11 cellular contexts compared by ENCODE assay signal in genomic region chr7:130904792-130905191, GRCh38.
A peak's percentile ranks its signal among the peaks of the same experiment; 100 is the strongest.
DNase-seq lines count a peak whose midpoint lies in the region; ATAC-seq and TF ChIP-seq lines count a peak whose summit lies in the region.
"Had no signal": no experiment of that assay in that cellular context is flagged by ENCODE, and none has a peak within 500 bp of the region (broad histone marks: within the 10 kb centered on the region; RNA-seq: fewer than 3 reads in every experiment).

No MANE protein-coding gene starts in this region.

- peaks cover 96% of the 10 kb centered on the region for H3K36me3 Mint-ChIP-seq in MCF 10A (ENCODE audit: insufficient read depth, unreplicated experiment)
- H3K36me3 Mint-ChIP-seq: mesothelial cell of epicardium had no signal

- H3K14ac ChIP-seq in IMR-90 (replicated peaks; ENCODE audit: low read depth, low read length): peak overlapping the region; percentile 83

- H3K27ac ChIP-seq in ACC112 (ENCODE audit: low read depth, low read length): peak overlapping the region; percentile 100
- peak overlapping the region; percentile 98 for H3K27ac ChIP-seq in IMR-90 (ENCODE audit: insufficient read depth, low read length)
- H3K27ac ChIP-seq in mesodermal cell (ENCODE audit: low read depth, low read length, severe bottlenecking): peak overlapping the region; percentile 92

- intact Hi-C loops in IMR-90 (cut with micrococcal nuclease) (no loop called here), MCF 10A (cut with micrococcal nuclease) (loop anchor here (1.0 to 2.0 kb wide), 2 partner anchors 9 to 56 kb away; no protein-coding TSS in a partner anchor)

- peak overlapping the region; percentile 66 for H3K9ac ChIP-seq in IMR-90 (ENCODE audit: low read depth, low read length)

- H3K4me2 ChIP-seq in IMR-90 (ENCODE audit: low read depth, low read length): peak overlapping the region; percentile 89

- H4K91ac ChIP-seq in IMR-90 (ENCODE audit: insufficient read depth, low read depth, low read length): peak overlapping the region; percentile 71; the same call in 1 of the 2 replicates

- peak overlapping the region; percentile 58 for H2AK9ac ChIP-seq in IMR-90 (replicated peaks; ENCODE audit: low read depth, low read length, poor library complexity)

- H3K27ac Mint-ChIP-seq in MCF 10A (ENCODE audit: low read depth, unreplicated experiment): peak overlapping the region; percentile 97

- TF ChIP-seq CTCF in IMR-90 (conservative IDR thresholded peaks at IDR 0.05; ENCODE audit: low read depth, low read length) (no peak), MCF 10A (IDR thresholded peaks at IDR 0.05; ENCODE audit: unreplicated experiment) (no peak)

- peak overlapping the region; percentile 63; the same call in 1 of the 2 replicates for H2AK5ac ChIP-seq in IMR-90 (ENCODE audit: low read depth, low read length)

- 80% methylated on average over 3 of the region's 5 CpGs; no CpG with 5 or more reads in 1 of the 2 experiments for WGBS in IMR-90 (ENCODE audit: extremely low coverage in 2 of 2, insufficient read length in 1 of 2), 2 experiments
- WGBS in mesodermal cell (ENCODE audit: insufficient coverage in 2 of 2), 2 experiments: 68% methylated on average over 4 of the region's 5 CpGs; no CpG with 5 or more reads in 1 of the 2 experiments

- H2BK120ac ChIP-seq in IMR-90 (ENCODE audit: low read depth, low read length): peak overlapping the region; percentile 74

- H3K18ac ChIP-seq in IMR-90 (ENCODE audit: low read depth, low read length): peak overlapping the region; percentile 90

- in situ Hi-C loops in IMR-90 (cut with MboI; ENCODE audit: low sequenced_read_pairs): no loop called here

- H4K20me1 ChIP-seq in IMR-90 (ENCODE audit: insufficient read depth, low read length): peaks cover 93% of the 10 kb centered on the region

- H3K36me3 ChIP-seq in ACC112 (ENCODE audit: insufficient read depth, low read length) (peaks cover 25% of the 10 kb centered on the region), IMR-90 (ENCODE audit: control insufficient read depth, insufficient read depth, low read length) (peaks cover 49% of the 10 kb centered on the region), mesodermal cell (ENCODE audit: control insufficient read depth, insufficient read depth, low read length) (peaks cover 69% of the 10 kb centered on the region)

- H2AFZ ChIP-seq in ACC112 (ENCODE audit: low read length, unreplicated experiment) (no peak overlapping the region), IMR-90 (replicated peaks; ENCODE audit: low read length, poor library complexity) (no peak overlapping the region)

- peak overlapping the region; percentile 92 for H3K23ac ChIP-seq in IMR-90 (ENCODE audit: low read depth, low read length)

- DNase-seq in IMR-90: peak; percentile 30
- DNase-seq in MCF 10A (ENCODE audit: unreplicated experiment): no peak
- DNase-seq in stimulated activated CD4-positive, alpha-beta T cell treated with anti-CD3 and anti-CD28 coated beads, Interleukin-15, amount 100 ng/mL, for 24 hours: no peak
- no peak for DNase-seq in NCI-H510A (lab: John Stamatoyannopoulos, UW)
- DNase-seq: activated CD4-positive, alpha-beta T cell treated with anti-CD3 and anti-CD28 coated beads, Interleukin-2, amount 50 U/mL, for 1 hour; KBM-7 had no signal

- peak overlapping the region; percentile 59 for H3K4me3 Mint-ChIP-seq in MCF 10A (ENCODE audit: unreplicated experiment)
- H3K4me3 Mint-ChIP-seq: mesothelial cell of epicardium had no signal

- no peaks in the 10 kb centered on the region for H3K9me3 Mint-ChIP-seq in MCF 10A (ENCODE audit: unreplicated experiment)

- H3K9me3 ChIP-seq in IMR-90 (ENCODE audit: control insufficient read depth, insufficient read depth, low read length) (no peaks in the 10 kb centered on the region), mesodermal cell (ENCODE audit: control insufficient read depth, low read length) (no peaks in the 10 kb centered on the region)

- H2BK15ac ChIP-seq in IMR-90 (ENCODE audit: low read depth, low read length): peak overlapping the region; percentile 54; the same call in 1 of the 3 replicates

- BruUV-seq in IMR-90 (replicated peaks; lab: Mats Ljungman, UMichigan) (TSS peak; percentile 86), MCF 10A (replicated peaks; lab: Mats Ljungman, UMichigan) (TSS peak; percentile 91)

- peaks cover 22% of the 10 kb centered on the region for H3K9me1 ChIP-seq in IMR-90 (ENCODE audit: insufficient read depth, low read length)

- H3K79me2 ChIP-seq in ACC112 (ENCODE audit: control insufficient read depth, insufficient read depth, low read length, unreplicated experiment): peaks cover 93% of the 10 kb centered on the region

- no peaks in the 10 kb centered on the region for H3K27me3 Mint-ChIP-seq in MCF 10A (ENCODE audit: insufficient read depth, unreplicated experiment)

- peaks cover 66% of the 10 kb centered on the region for H3K4me1 Mint-ChIP-seq in MCF 10A (ENCODE audit: insufficient read depth, unreplicated experiment)

- ATAC-seq in IMR-90 (ENCODE audit: low read depth): no peak
- ATAC-seq in HG03175 (IDR thresholded peaks at IDR 0.05; ENCODE audit: unreplicated experiment): no peak
- no peak for ATAC-seq in GM21390 (IDR thresholded peaks at IDR 0.05; ENCODE audit: unreplicated experiment)

- H3K79me1 ChIP-seq in IMR-90 (ENCODE audit: low read depth in 1 of 2, low read length in 2 of 2): peaks cover 0 to 16% of the 10 kb centered on the region in 2 experiments; a peak in 2 of 4 replicates

- dilution Hi-C loops in IMR-90 (cut with HindIII; ENCODE audit: low sequenced_read_pairs, unreplicated experiment): no loop called here

- no peak for TF ChIP-seq POLR2A in IMR-90 (IDR thresholded peaks at IDR 0.05; ENCODE audit: low read depth, low read length)

- H3K27me3 ChIP-seq in ACC112 (ENCODE audit: insufficient read depth, low read length): no peaks in the 10 kb centered on the region
- no peaks in the 10 kb centered on the region for H3K27me3 ChIP-seq in IMR-90 (ENCODE audit: control insufficient read depth, insufficient read depth, low read length)

- H2BK5ac ChIP-seq in IMR-90 (ENCODE audit: low read depth, low read length, poor library complexity, severe bottlenecking): peak overlapping the region; percentile 96

- peak overlapping the region; percentile 78 for H4K5ac ChIP-seq in IMR-90 (ENCODE audit: low read depth, low read length)

- H3K4ac ChIP-seq in IMR-90 (ENCODE audit: low read depth, low read length): peak overlapping the region; percentile 78

- TF ChIP-seq RAD21 in IMR-90 (IDR thresholded peaks at IDR 0.05; ENCODE audit: low read length): no peak

- CTCF ChIA-PET in IMR-90 (lab: Yijun Ruan, JAX): interaction anchor here (1.3 kb wide), 1 partner anchor 164 kb away, joined by 3 read pairs; no protein-coding TSS in a partner anchor
- CTCF ChIA-PET in MCF 10A (lab: Yijun Ruan, JAX): interaction anchor here (0.6 to 3.1 kb wide), 15 partner anchors 9 to 604 kb away, joined by 3 to 34 read pairs (median 5); no protein-coding TSS in a partner anchor

- peak overlapping the region; percentile 82 for H3K56ac ChIP-seq in IMR-90 (ENCODE audit: extremely low read depth, insufficient read depth, low read length)

- peak overlapping the region; percentile 60 for H3K4me3 ChIP-seq in ACC112 (ENCODE audit: low read depth, low read length)
- H3K4me3 ChIP-seq in IMR-90 (ENCODE audit: insufficient read depth, low read depth, low read length): no peak overlapping the region; the same call in 1 of the 2 replicates
- H3K4me3 ChIP-seq in mesodermal cell (ENCODE audit: extremely low read depth, insufficient read depth, low read length, poor library complexity, severe bottlenecking): no peak overlapping the region

- H2BK20ac ChIP-seq in IMR-90 (ENCODE audit: low read depth, low read length): peak overlapping the region; percentile 73; the same call in 1 of the 2 replicates

- H3K4me1 ChIP-seq in ACC112 (ENCODE audit: control insufficient read depth, insufficient read depth, low read length, unreplicated experiment): peaks cover 78% of the 10 kb centered on the region
- peaks cover 44% of the 10 kb centered on the region for H3K4me1 ChIP-seq in IMR-90 (ENCODE audit: control insufficient read depth, insufficient read depth, low read length)
- peaks cover 53% of the 10 kb centered on the region for H3K4me1 ChIP-seq in mesodermal cell (ENCODE audit: control insufficient read depth, insufficient read depth, low read length, poor library complexity, severe bottlenecking)

- POLR2A ChIA-PET in IMR-90 (lab: Charles Lee; ENCODE audit: unreplicated experiment): interaction anchor here (0.6 to 2.6 kb wide), 6 partner anchors 8 to 59 kb away, joined by 3 to 10 read pairs (median 5); no protein-coding TSS in a partner anchor
- POLR2A ChIA-PET in MCF 10A (lab: Yijun Ruan, JAX): interaction anchor here (0.6 to 14.0 kb wide), 33 partner anchors 8 to 833 kb away, joined by 3 to 263 read pairs (median 7); partner anchors contain the start of genes MKLN1 and TMEM209

- H4K8ac ChIP-seq in IMR-90 (ENCODE audit: low read depth in 2 of 2, low read length in 2 of 2): peak overlapping the region; percentile 1 to 84; a peak in 3 of 4 replicates

TF ChIP-seq in IMR-90, 13 proteins besides CTCF, POLR2A, EP300 and RAD21:
- no peak for TF ChIP-seq CHD1 (IDR thresholded peaks at IDR 0.05; ENCODE audit: low read depth, low read length)
